17 cellular contexts compared by ENCODE assay signal in the genomic region with DNA sequence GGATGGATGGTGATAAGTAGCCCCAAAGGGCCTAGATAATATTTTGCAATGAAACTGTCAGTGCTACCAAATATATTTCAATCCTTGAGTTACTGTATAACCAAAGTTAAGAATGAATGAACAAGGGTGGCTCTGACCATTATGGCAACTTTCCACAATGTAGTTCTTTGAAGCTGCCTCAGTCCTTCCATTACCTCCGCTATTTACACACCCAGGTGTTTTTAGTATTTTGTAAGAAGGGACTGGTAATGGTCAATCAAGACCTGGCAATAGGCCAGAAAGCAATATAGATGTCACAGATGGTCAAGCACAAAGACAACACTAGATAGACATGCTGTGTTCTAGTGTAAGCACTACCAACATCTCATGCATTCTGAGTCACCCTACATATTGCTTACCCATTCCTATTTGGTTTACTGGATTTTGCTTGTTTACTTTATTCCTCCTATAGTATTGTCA. TPM values are rescaled to one million over a fixed set of nuclear protein-coding genes. Genes with fewer than 3 reads are reported as not detected.
DNase-seq lines count a peak whose midpoint lies in the region; ATAC-seq and FAIRE-seq lines count a peak whose summit lies in the region.
"Had no signal": no experiment of that assay in that cellular context is flagged by ENCODE, and none has a peak within 500 bp of the region (broad histone marks: within the 10 kb centered on the region; RNA-seq: fewer than 3 reads in every experiment).

No MANE protein-coding gene starts in this region.

- peak; percentile 97 for FAIRE-seq in islet of Langerhans (lab: Jason Lieb, UNC)
- FAIRE-seq: colon had no signal

- ATAC-seq in HG02678 (IDR thresholded peaks at IDR 0.05; ENCODE audit: unreplicated experiment) (peak; percentile 55), GM21447 (IDR thresholded peaks at IDR 0.05; ENCODE audit: unreplicated experiment) (no peak)
- ATAC-seq: upper lobe of right lung had no signal

- DNase-seq in DMS53 (lab: John Stamatoyannopoulos, UW) (peak; percentile 98), NCI-H748 (lab: John Stamatoyannopoulos, UW; ENCODE audit: unreplicated experiment) (peak; percentile 91), putamen (ENCODE audit: low spot score) (no peak), mucosa of gallbladder (ENCODE audit: low spot score) (no peak)
- no peak for DNase-seq in activated effector memory CD4-positive, alpha-beta T cell treated with anti-CD3 and anti-CD28 coated beads, Interleukin-2, amount 50 U/mL, for 16 hours
- DNase-seq: activated CD4-positive, alpha-beta memory T cell treated with anti-CD3 and anti-CD28 coated beads, Interleukin-2, amount 10 ng/mL, durations not matched to agents 7 days and 5 days; AML-193; amygdala; DMS79; midbrain; NCI-H2171 treated with DMSO at 0.1 percent for 48 hours; OCI-M1; upper lobe of right lung had no signal

RNA-seq across cellular contexts. Expression of a gene that starts 16.3 kb away (rescaled TPM):
- 65.9 TPM for total RNA-seq in mucosa of gallbladder

Comparison
In these comparisons a context has a peak if more than half of its experiments do, and no peak if none do; other contexts are left out.
1. DNase-seq: peak in DMS53 (single experiment) and NCI-H748 (single experiment); none in activated effector memory CD4-positive, alpha-beta T cell treated with anti-CD3 and anti-CD28 coated beads, Interleukin-2, amount 50 U/mL, for 16 hours (single experiment), putamen (single experiment) and mucosa of gallbladder (single experiment).